ENCODE assay signal across 1 cellular context in genomic region chr1:8392522-8392921, GRCh38.
TF ChIP-seq lines count a peak whose summit lies in the region.

No MANE protein-coding gene starts in this region.

TF ChIP-seq in GM23338, 12 proteins besides CTCF, POLR2A, EP300 and RAD21 (continued from another document):
- TF ChIP-seq REST (IDR thresholded peaks at IDR 0.05; ENCODE audit: unreplicated experiment): no peak
- TF ChIP-seq STAT1 (IDR thresholded peaks at IDR 0.05; ENCODE audit: unreplicated experiment): no peak
- TF ChIP-seq ZNF114 (CRISPR knock-in tag; IDR thresholded peaks at IDR 0.05): no peak
- no peak for TF ChIP-seq EZH2 (IDR thresholded peaks at IDR 0.05; ENCODE audit: low read depth, unreplicated experiment)
- no peak for TF ChIP-seq ZNF331 (CRISPR knock-in tag; IDR thresholded peaks at IDR 0.05; ENCODE audit: low read depth)
- no peak for TF ChIP-seq EZH2phosphoT487 (IDR thresholded peaks at IDR 0.05; ENCODE audit: unreplicated experiment)
TF ChIP-seq in GM23338: peak in this region for 0.
